22 cellular contexts compared by ENCODE assay signal in the genomic region with DNA sequence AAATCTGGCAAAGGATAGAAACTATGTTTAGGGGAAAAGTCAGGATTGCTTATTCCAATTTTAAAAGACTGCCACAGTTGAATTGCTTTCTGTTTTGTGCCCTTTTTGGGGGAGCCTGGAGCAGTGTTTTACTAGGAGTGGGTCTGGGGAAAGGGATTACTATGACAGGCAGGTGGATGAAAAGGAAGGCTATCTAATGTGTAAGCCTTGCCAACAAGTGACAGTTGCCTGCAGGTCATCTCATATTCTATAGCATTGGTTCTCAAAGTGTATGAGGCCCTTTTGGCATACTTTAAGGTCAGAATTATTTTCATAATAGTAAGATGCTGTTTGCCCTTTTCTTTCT. TPM values are rescaled to one million over a fixed set of nuclear protein-coding genes. Genes with fewer than 3 reads are reported as not detected.
DNase-seq lines count a peak whose midpoint lies in the region; FAIRE-seq and TF ChIP-seq lines count a peak whose summit lies in the region.
"Had no signal": no experiment of that assay in that cellular context is flagged by ENCODE, and none has a peak within 500 bp of the region (broad histone marks: within the 10 kb centered on the region; RNA-seq: fewer than 3 reads in every experiment).

No MANE protein-coding gene starts in this region.

- H3K27me3 Mint-ChIP-seq in activated CD4-positive, alpha-beta T cell treated with anti-CD3 and anti-CD28 coated beads, Interleukin-2, amount 10 ng/mL, durations not matched to agents 7 days and 5 days: no peaks in the 10 kb centered on the region
- no peaks in the 10 kb centered on the region for H3K27me3 Mint-ChIP-seq in activated T-helper 2 cell treated with anti-CD3 and anti-CD28 coated beads, Interferon-gamma antibody, Interleukin-2, Interleukin-4, amounts not matched to agents 10 μg/mL and 5 μg/mL and 100 μg/mL, durations not matched to agents 14 hours and 24 hours and 36 hours (ENCODE audit: low read depth)
- no peaks in the 10 kb centered on the region for H3K27me3 Mint-ChIP-seq in mesothelial cell of epicardium (ENCODE audit: low read depth)
- H3K27me3 Mint-ChIP-seq: CD4-positive, CD25-positive, alpha-beta regulatory T cell had no signal

- peak overlapping the region; percentile 25 for H3K27ac Mint-ChIP-seq in activated CD4-positive, alpha-beta T cell treated with anti-CD3 and anti-CD28 coated beads, Interleukin-2, amount 10 ng/mL, durations not matched to agents 7 days and 5 days
- H3K27ac Mint-ChIP-seq in activated T-helper 2 cell treated with anti-CD3 and anti-CD28 coated beads, Interferon-gamma antibody, Interleukin-2, Interleukin-4, amounts not matched to agents 10 μg/mL and 5 μg/mL and 100 μg/mL, durations not matched to agents 14 hours and 24 hours and 36 hours: peak overlapping the region; percentile 6
- peak overlapping the region; percentile 44 for H3K27ac Mint-ChIP-seq in mesothelial cell of epicardium

- H3K36me3 Mint-ChIP-seq in activated CD4-positive, alpha-beta T cell treated with anti-CD3 and anti-CD28 coated beads, Interleukin-2, amount 10 ng/mL, durations not matched to agents 7 days and 5 days (ENCODE audit: low read depth): peaks cover 48% of the 10 kb centered on the region
- peaks cover 69% of the 10 kb centered on the region for H3K36me3 Mint-ChIP-seq in activated T-helper 2 cell treated with anti-CD3 and anti-CD28 coated beads, Interferon-gamma antibody, Interleukin-2, Interleukin-4, amounts not matched to agents 10 μg/mL and 5 μg/mL and 100 μg/mL, durations not matched to agents 14 hours and 24 hours and 36 hours (ENCODE audit: low read depth)
- H3K36me3 Mint-ChIP-seq in mesothelial cell of epicardium: peaks cover 14% of the 10 kb centered on the region

- no peak for TF ChIP-seq CTCF in mesothelial cell of epicardium (IDR thresholded peaks at IDR 0.05; ENCODE audit: unreplicated experiment)
- TF ChIP-seq CTCF in brain microvascular endothelial cell (IDR thresholded peaks at IDR 0.05; ENCODE audit: low read depth, low read length, missing control alignments): no peak

- no peak overlapping the region for H3K4me3 Mint-ChIP-seq in activated CD4-positive, alpha-beta T cell treated with anti-CD3 and anti-CD28 coated beads, Interleukin-2, amount 10 ng/mL, durations not matched to agents 7 days and 5 days
- H3K4me3 Mint-ChIP-seq in activated T-helper 2 cell treated with anti-CD3 and anti-CD28 coated beads, Interferon-gamma antibody, Interleukin-2, Interleukin-4, amounts not matched to agents 10 μg/mL and 5 μg/mL and 100 μg/mL, durations not matched to agents 14 hours and 24 hours and 36 hours (ENCODE audit: low read depth): no peak overlapping the region
- no peak overlapping the region for H3K4me3 Mint-ChIP-seq in mesothelial cell of epicardium
- H3K4me3 Mint-ChIP-seq: CD4-positive, CD25-positive, alpha-beta regulatory T cell had no signal

- FAIRE-seq in GM19239 (lab: Jason Lieb, UNC): no peak
- FAIRE-seq: A204.1, GM12892 had no signal

- H3K27ac ChIP-seq in brain microvascular endothelial cell: no peak overlapping the region
- H3K27ac ChIP-seq: HL-60, Peyer's patch had no signal

- CTCF ChIA-PET in activated CD4-positive, alpha-beta T cell treated with anti-CD3 and anti-CD28 coated beads, Interleukin-2, amount 10 ng/mL, durations not matched to agents 7 days and 5 days (lab: Charles Lee): interaction anchor here (0.7 to 1.0 kb wide), 2 partner anchors 114 to 306 kb away, joined by 3 to 4 read pairs; no protein-coding TSS in a partner anchor

- H3K4me1 Mint-ChIP-seq in activated CD4-positive, alpha-beta T cell treated with anti-CD3 and anti-CD28 coated beads, Interleukin-2, amount 10 ng/mL, durations not matched to agents 7 days and 5 days: peaks cover 59% of the 10 kb centered on the region
- H3K4me1 Mint-ChIP-seq in activated T-helper 2 cell treated with anti-CD3 and anti-CD28 coated beads, Interferon-gamma antibody, Interleukin-2, Interleukin-4, amounts not matched to agents 10 μg/mL and 5 μg/mL and 100 μg/mL, durations not matched to agents 14 hours and 24 hours and 36 hours (ENCODE audit: low read depth): peaks cover 52% of the 10 kb centered on the region
- H3K4me1 Mint-ChIP-seq in mesothelial cell of epicardium: peaks cover 27% of the 10 kb centered on the region

- peaks cover 18% of the 10 kb centered on the region for H3K36me3 ChIP-seq in brain microvascular endothelial cell (replicated peaks)

- H3K4me3 ChIP-seq in brain microvascular endothelial cell (ENCODE audit: low read depth, low read length): no peak overlapping the region
- H3K4me3 ChIP-seq: GM23248, Peyer's patch had no signal

- no peak for DNase-seq in activated CD4-positive, alpha-beta T cell treated with anti-CD3 and anti-CD28 coated beads, Interleukin-2, amount 10 ng/mL, durations not matched to agents 7 days and 5 days
- DNase-seq in activated CD4-positive, alpha-beta T cell treated with anti-CD3 and anti-CD28 coated beads for 4 hours: no peak
- DNase-seq in activated T-helper 2 cell treated with anti-CD3 and anti-CD28 coated beads, Interferon-gamma antibody, Interleukin-2, Interleukin-4, amounts not matched to agents 10 μg/mL and 5 μg/mL and 100 μg/mL, durations not matched to agents 14 hours and 24 hours and 36 hours (ENCODE audit: low spot score): no peak
- DNase-seq in mesothelial cell of epicardium (ENCODE audit: low spot score in 2 of 2, unreplicated experiment in 2 of 2) (no peak), NCI-H1436 (lab: John Stamatoyannopoulos, UW) (no peak), brain microvascular endothelial cell (no peak), head of caudate nucleus (no peak), GM19239 (ENCODE audit: insufficient read length, low spot score) (no peak)
- DNase-seq: CD4-positive, CD25-positive, alpha-beta regulatory T cell; DND-41; GDM1; GM23248; KBM-7; NCI-H1048; NCI-H2107; NCI-H226; NCI-H526; Peyer's patch; SHP77 had no signal

- H3K27me3 ChIP-seq in brain microvascular endothelial cell (replicated peaks): no peaks in the 10 kb centered on the region
- H3K27me3 ChIP-seq: Peyer's patch had no signal

- intact Hi-C loops in activated T-helper 2 cell treated with anti-CD3 and anti-CD28 coated beads, Interferon-gamma antibody, Interleukin-2, Interleukin-4, amounts not matched to agents 10 μg/mL and 5 μg/mL and 100 μg/mL, durations not matched to agents 14 hours and 24 hours and 36 hours (cut with micrococcal nuclease): loop anchor here (10.0 kb wide), 1 partner anchor 463 kb away; the partner anchor contains the start of gene NT5DC3
- intact Hi-C loops in head of caudate nucleus (cut with DNase I): no loop called here

- no peaks in the 10 kb centered on the region for H3K9me3 Mint-ChIP-seq in activated CD4-positive, alpha-beta T cell treated with anti-CD3 and anti-CD28 coated beads, Interleukin-2, amount 10 ng/mL, durations not matched to agents 7 days and 5 days
- no peaks in the 10 kb centered on the region for H3K9me3 Mint-ChIP-seq in activated T-helper 2 cell treated with anti-CD3 and anti-CD28 coated beads, Interferon-gamma antibody, Interleukin-2, Interleukin-4, amounts not matched to agents 10 μg/mL and 5 μg/mL and 100 μg/mL, durations not matched to agents 14 hours and 24 hours and 36 hours
- H3K9me3 Mint-ChIP-seq in mesothelial cell of epicardium: no peaks in the 10 kb centered on the region

- POLR2A ChIA-PET in activated CD4-positive, alpha-beta T cell treated with anti-CD3 and anti-CD28 coated beads, Interleukin-2, amount 10 ng/mL, durations not matched to agents 7 days and 5 days (lab: Charles Lee): no interaction called here

- in situ Hi-C loops in brain microvascular endothelial cell (cut with HindIII; ENCODE audit: low pct_ligation_motif_present, low sequenced_read_pairs): no loop called here

RNA-seq across cellular contexts. Expression of gene EID3, which starts 4.1 kb away (rescaled TPM):
- 1 to 10 TPM; 5.8 to 6.9 TPM for total RNA-seq in activated CD4-positive, alpha-beta T cell treated with anti-CD3 and anti-CD28 coated beads, Interleukin-2, amount 10 ng/mL, durations not matched to agents 7 days and 5 days
- total RNA-seq in activated T-helper 2 cell treated with anti-CD3 and anti-CD28 coated beads, Interferon-gamma antibody, Interleukin-2, Interleukin-4, amounts not matched to agents 10 μg/mL and 5 μg/mL and 100 μg/mL, durations not matched to agents 14 hours and 24 hours and 36 hours: 9.4 and 10.1 TPM in 2 replicates
- 4.5 to 5.7 TPM (median 5.6 TPM) in 3 replicates for total RNA-seq in mesothelial cell of epicardium
